12 cellular contexts compared by ENCODE assay signal in the genomic region with DNA sequence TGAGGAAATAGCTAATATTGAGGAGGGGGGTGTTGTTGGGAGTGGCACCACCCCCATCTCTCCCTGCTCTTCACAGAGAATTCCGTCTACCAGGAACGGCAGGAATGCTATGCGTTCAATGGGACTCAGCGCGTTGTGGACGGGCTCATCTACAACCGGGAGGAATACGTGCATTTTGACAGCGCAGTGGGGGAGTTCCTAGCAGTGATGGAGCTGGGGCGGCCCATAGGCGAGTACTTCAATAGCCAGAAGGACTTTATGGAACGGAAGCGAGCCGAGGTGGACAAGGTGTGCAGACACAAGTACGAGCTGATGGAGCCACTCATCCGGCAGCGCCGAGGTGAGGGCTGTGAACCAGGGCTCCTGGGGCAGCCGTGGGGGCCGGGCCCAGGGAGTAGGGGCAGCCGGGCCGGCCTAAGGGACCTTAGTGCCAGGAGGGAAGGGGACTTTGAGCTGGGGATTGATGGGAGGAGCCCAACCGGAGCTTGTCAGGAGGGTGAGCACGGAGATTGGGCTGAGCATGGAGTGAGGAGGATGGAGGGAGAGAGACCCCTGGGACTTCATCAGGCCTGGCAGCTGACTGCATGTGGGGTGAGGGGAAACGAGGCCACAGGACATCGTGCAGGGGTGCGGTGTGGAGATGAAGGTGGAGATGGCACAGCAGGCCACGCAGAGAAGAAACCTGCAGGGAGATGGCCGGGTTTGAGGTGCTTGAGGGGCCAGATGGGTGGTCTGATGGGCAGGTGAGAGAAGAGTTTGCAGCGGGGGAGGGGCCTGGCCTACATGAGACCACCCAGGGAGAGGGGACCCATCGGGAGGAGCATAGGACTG. TPM values are rescaled to one million over a fixed set of nuclear protein-coding genes. Genes with fewer than 3 reads are reported as not detected.
A peak's percentile ranks its signal among the peaks of the same experiment; 100 is the strongest.
DNase-seq lines count a peak whose midpoint lies in the region; ATAC-seq and TF ChIP-seq lines count a peak whose summit lies in the region.
"Had no signal": no experiment of that assay in that cellular context is flagged by ENCODE, and none has a peak within 500 bp of the region (broad histone marks: within the 10 kb centered on the region; RNA-seq: fewer than 3 reads in every experiment).

No MANE protein-coding gene starts in this region.

- peak overlapping the region; percentile 89 for H3K4me3 ChIP-seq in iPS-15b (ENCODE audit: low read depth, low read length)

- H3K9me3 Mint-ChIP-seq in activated T-cell treated with anti-CD3 and anti-CD28 coated beads, Interleukin-2, amount 50 U/mL, for 72 hours = no peaks in the 10 kb centered on the region
- H3K9me3 Mint-ChIP-seq in stimulated activated naive B cell treated with anti-CD40 and anti-IgM and Interleukin-4, amounts not matched to agents 10 μg/mL and 1 μg/mL and 100 μg/mL, for 72 hours = no peaks in the 10 kb centered on the region
- H3K9me3 Mint-ChIP-seq: activated T-helper 1 cell treated with anti-CD3 and anti-CD28 coated beads, Interleukin-12 subunit alpha, Interleukin-12 subunit beta, Interleukin-2, Interleukin-4 antibody, amounts not matched to agents 30 ng/mL and 10 ng/mL and 1 ng/mL, durations not matched to agents 14 hours and 24 hours and 36 hours; T-helper 1 cell treated with Interleukin-12 subunit alpha and Interleukin-12 subunit beta and Interleukin-4 antibody, amounts not matched to agents 30 μg/mL and 1 μg/mL, for 36 hours had no signal

- H3K27me3 ChIP-seq in iPS-15b (ENCODE audit: control insufficient read depth, insufficient read depth, low read length) = no peaks in the 10 kb centered on the region

- no peak overlapping the region for H3K27ac Mint-ChIP-seq in activated T-cell treated with anti-CD3 and anti-CD28 coated beads, Interleukin-2, amount 50 U/mL, for 72 hours
- H3K27ac Mint-ChIP-seq in stimulated activated naive B cell treated with anti-CD40 and anti-IgM and Interleukin-4, amounts not matched to agents 10 μg/mL and 1 μg/mL and 100 μg/mL, for 72 hours = peak overlapping the region; percentile 89
- H3K27ac Mint-ChIP-seq: activated T-helper 1 cell treated with anti-CD3 and anti-CD28 coated beads, Interleukin-12 subunit alpha, Interleukin-12 subunit beta, Interleukin-2, Interleukin-4 antibody, amounts not matched to agents 30 ng/mL and 10 ng/mL and 1 ng/mL, durations not matched to agents 14 hours and 24 hours and 36 hours; dendritic cell treated with granulocyte-macrophage colony-stimulating factor and Interleukin-4, amounts not matched to agents 40 ng/mL and 50 ng/mL, for 4 days; T-helper 1 cell treated with Interleukin-12 subunit alpha and Interleukin-12 subunit beta and Interleukin-4 antibody, amounts not matched to agents 30 μg/mL and 1 μg/mL, for 36 hours had no signal

- H3K4me1 ChIP-seq in iPS-15b (ENCODE audit: control insufficient read depth, insufficient read depth, low read length) = peaks cover 17% of the 10 kb centered on the region

- peak overlapping the region; percentile 42 to 48 for H3K4me3 Mint-ChIP-seq in activated T-cell treated with anti-CD3 and anti-CD28 coated beads, Interleukin-2, amount 50 U/mL, for 72 hours
- H3K4me3 Mint-ChIP-seq in stimulated activated naive B cell treated with anti-CD40 and anti-IgM and Interleukin-4, amounts not matched to agents 10 μg/mL and 1 μg/mL and 100 μg/mL, for 72 hours = peak overlapping the region; percentile 76 to 77
- H3K4me3 Mint-ChIP-seq: activated T-helper 1 cell treated with anti-CD3 and anti-CD28 coated beads, Interleukin-12 subunit alpha, Interleukin-12 subunit beta, Interleukin-2, Interleukin-4 antibody, amounts not matched to agents 30 ng/mL and 10 ng/mL and 1 ng/mL, durations not matched to agents 14 hours and 24 hours and 36 hours; dendritic cell treated with granulocyte-macrophage colony-stimulating factor and Interleukin-4, amounts not matched to agents 40 ng/mL and 50 ng/mL, for 4 days; T-helper 1 cell treated with Interleukin-12 subunit alpha and Interleukin-12 subunit beta and Interleukin-4 antibody, amounts not matched to agents 30 μg/mL and 1 μg/mL, for 36 hours had no signal

- peak in 1 of 2 donors; percentile 5 for ATAC-seq in activated T-cell treated with anti-CD3 and anti-CD28 coated beads, Interleukin-2, amount 50 U/mL, for 72 hours (replicated peaks in 1 of 2)
- ATAC-seq in SK-N-SH treated with all-trans-retinoic acid at 6 μM for 48 hours (peak; percentile 18; the same call in 1 of the 3 replicates), HG03196 (IDR thresholded peaks at IDR 0.05; ENCODE audit: unreplicated experiment) (no peak)
- no peak for ATAC-seq in stimulated activated naive B cell treated with anti-CD40 and anti-IgM and Interleukin-4, amounts not matched to agents 10 μg/mL and 1 μg/mL and 100 μg/mL, for 72 hours (replicated peaks)

- H3K4me1 Mint-ChIP-seq in activated T-cell treated with anti-CD3 and anti-CD28 coated beads, Interleukin-2, amount 50 U/mL, for 72 hours (ENCODE audit: low read depth) = peaks cover 14% of the 10 kb centered on the region
- peaks cover 50 to 66% of the 10 kb centered on the region in 2 donors for H3K4me1 Mint-ChIP-seq in stimulated activated naive B cell treated with anti-CD40 and anti-IgM and Interleukin-4, amounts not matched to agents 10 μg/mL and 1 μg/mL and 100 μg/mL, for 72 hours

- peak in 1 of 2 donors; percentile 6 for DNase-seq in activated T-cell treated with anti-CD3 and anti-CD28 coated beads, Interleukin-2, amount 50 U/mL, for 72 hours
- no peak for DNase-seq in activated T-cell treated with anti-CD3 and anti-CD28 coated beads, Interleukin-2, amount 50 U/mL, for 1 hour
- no peak for DNase-seq in stimulated activated naive B cell treated with anti-CD40 and anti-IgM and Interleukin-4, amounts not matched to agents 10 μg/mL and 1 μg/mL and 100 μg/mL, for 72 hours
- DNase-seq in NCI-H446 treated with DMSO at 0.1 percent for 48 hours (lab: John Stamatoyannopoulos, UW) (no peak), AG08396 (ENCODE audit: low spot score) (no peak)
- DNase-seq: NCI-H82 had no signal

- H3K36me3 ChIP-seq in iPS-15b (ENCODE audit: control insufficient read depth, insufficient read depth, low read length) = no peaks in the 10 kb centered on the region

- peaks cover 62% of the 10 kb centered on the region for H3K27me3 Mint-ChIP-seq in activated T-cell treated with anti-CD3 and anti-CD28 coated beads, Interleukin-2, amount 50 U/mL, for 72 hours (ENCODE audit: low read depth)
- H3K27me3 Mint-ChIP-seq in stimulated activated naive B cell treated with anti-CD40 and anti-IgM and Interleukin-4, amounts not matched to agents 10 μg/mL and 1 μg/mL and 100 μg/mL, for 72 hours = peaks cover 0 to 10% of the 10 kb centered on the region in 2 donors

- H3K9ac ChIP-seq in iPS-15b (ENCODE audit: low read depth, low read length) = peak overlapping the region; percentile 91

- H3K36me3 Mint-ChIP-seq in activated T-cell treated with anti-CD3 and anti-CD28 coated beads, Interleukin-2, amount 50 U/mL, for 72 hours (ENCODE audit: insufficient read depth in 2 of 2) = no peaks in the 10 kb centered on the region
- peaks cover 2 to 20% of the 10 kb centered on the region in 2 donors for H3K36me3 Mint-ChIP-seq in stimulated activated naive B cell treated with anti-CD40 and anti-IgM and Interleukin-4, amounts not matched to agents 10 μg/mL and 1 μg/mL and 100 μg/mL, for 72 hours

- no peaks in the 10 kb centered on the region for H3K9me3 ChIP-seq in iPS-15b (ENCODE audit: control insufficient read depth, insufficient read depth, low read length)

TF ChIP-seq in SK-N-SH treated with all-trans-retinoic acid at 6 μM for 48 hours, 23 proteins besides CTCF, POLR2A, EP300 and RAD21 (continues in another document):
- TF ChIP-seq ZNF565 (CRISPR knock-in tag; conservative IDR thresholded peaks at IDR 0.05; ENCODE audit: low read depth) (no peak), RARB (CRISPR knock-in tag; IDR thresholded peaks at IDR 0.05) (no peak), POU6F1 (CRISPR knock-in tag; IDR thresholded peaks at IDR 0.05; ENCODE audit: borderline replicate concordance, low read depth) (no peak), OSR1 (CRISPR knock-in tag; IDR thresholded peaks at IDR 0.05) (no peak), GLIS3 (CRISPR knock-in tag; IDR thresholded peaks at IDR 0.05) (no peak), TOX (CRISPR knock-in tag; IDR thresholded peaks at IDR 0.05; ENCODE audit: borderline replicate concordance) (no peak), TCF4 (CRISPR knock-in tag; IDR thresholded peaks at IDR 0.05; ENCODE audit: borderline replicate concordance) (no peak), ZNF70 (CRISPR knock-in tag; IDR thresholded peaks at IDR 0.05) (no peak), ESRRG (CRISPR knock-in tag; IDR thresholded peaks at IDR 0.05) (no peak), ARNTL (CRISPR knock-in tag; IDR thresholded peaks at IDR 0.05; ENCODE audit: borderline replicate concordance, low read depth) (no peak), ZNF8 (CRISPR knock-in tag; IDR thresholded peaks at IDR 0.05) (no peak), ZFP30 (CRISPR knock-in tag; IDR thresholded peaks at IDR 0.05) (no peak), SNAI2 (CRISPR knock-in tag; IDR thresholded peaks at IDR 0.05) (no peak)

RNA-seq across cellular contexts. Expression of gene HLA-DPB1, which starts 41.3 kb away (rescaled TPM):
- 10 to 100 TPM; 12.5 to 20.9 TPM for total RNA-seq in activated T-cell treated with anti-CD3 and anti-CD28 coated beads, Interleukin-2, amount 50 U/mL, for 72 hours

RNA-seq across cellular contexts. Expression of gene HLA-DPA1, which starts 43.6 kb away (rescaled TPM):
- 10 to 100 TPM; 11.4 to 25.8 TPM for total RNA-seq in activated T-cell treated with anti-CD3 and anti-CD28 coated beads, Interleukin-2, amount 50 U/mL, for 72 hours
